In genomic region chr1:183278736-183279591, GRCh38 we compare ENCODE assay signal across 8 cellular contexts.
DNase-seq lines count a peak whose midpoint lies in the region; ATAC-seq and TF ChIP-seq lines count a peak whose summit lies in the region.

No MANE protein-coding gene starts in this region.

- H3K9me3 ChIP-seq in Panc1 (ENCODE audit: control insufficient read depth, insufficient read depth, low read depth, low read length) = no peaks in the 10 kb centered on the region
- H3K9me3 ChIP-seq in sigmoid colon = no peaks in the 10 kb centered on the region
- no peaks in the 10 kb centered on the region for H3K9me3 ChIP-seq in aorta (ENCODE audit: control insufficient read depth, low read length)

- DNase-seq in H7 (peak; percentile 51), Panc1 (ENCODE audit: low read depth, low spot score) (no peak), fibroblast of gingiva (ENCODE audit: low read depth) (peak; percentile 63), sigmoid colon (no peak), NCI-H1105 treated with DMSO at 0.1 percent for 48 hours (lab: John Stamatoyannopoulos, UW) (no peak), aorta (no peak), GDM1 (lab: John Stamatoyannopoulos, UW) (no peak)

- H3K4me3 ChIP-seq in H7 (ENCODE audit: insufficient read depth, low read depth, low read length) (no peak overlapping the region), Panc1 (ENCODE audit: low read depth in 2 of 2, low read length in 2 of 2) (no peak overlapping the region), sigmoid colon (no peak overlapping the region), aorta (ENCODE audit: low read length in 2 of 2) (no peak overlapping the region)

- H3K36me3 ChIP-seq in H7 (replicated peaks; ENCODE audit: control insufficient read depth, insufficient read depth, low read length) (no peaks in the 10 kb centered on the region), Panc1 (ENCODE audit: control insufficient read depth, insufficient read depth, low read length) (no peaks in the 10 kb centered on the region), sigmoid colon (no peaks in the 10 kb centered on the region), aorta (ENCODE audit: control insufficient read depth in 1 of 2, insufficient read depth in 2 of 2, low read length in 1 of 2) (no peaks in the 10 kb centered on the region)

- in situ Hi-C loops in Panc1 (cut with HindIII; ENCODE audit: low pct_unique_long_range_greater_than_20kb, low sequenced_read_pairs) = no loop called here

- ATAC-seq in Panc1 = peak; percentile 19; the same call in 1 of the 2 replicates
- no peak for ATAC-seq in aorta (ENCODE audit: low FRiP score)
- ATAC-seq in GM18519 (IDR thresholded peaks at IDR 0.05; ENCODE audit: low FRiP score, unreplicated experiment) = no peak

- 82 to 85% methylated on average over 12 of the region's 12 CpGs for WGBS in sigmoid colon, 2 donors
- 73 to 78% methylated on average over 12 of the region's 12 CpGs for WGBS in aorta, 2 donors

- H3K4me1 ChIP-seq in Panc1 (ENCODE audit: control insufficient read depth, insufficient read depth, low read length) (no peaks in the 10 kb centered on the region; the same call in 1 of the 2 replicates), sigmoid colon (peaks cover 0 to 52% (median 42%) of the 10 kb centered on the region in 4 donors), aorta (ENCODE audit: control insufficient read depth in 1 of 2, insufficient read depth in 2 of 2, low read length in 2 of 2) (peaks cover 0 to 2% of the 10 kb centered on the region in 2 donors)

- TF ChIP-seq CTCF in Panc1 (IDR thresholded peaks at IDR 0.05) (no peak), sigmoid colon (IDR thresholded peaks at IDR 0.05) (no peak)

- TF ChIP-seq POLR2A in sigmoid colon (IDR thresholded peaks at IDR 0.05) = no peak

- intact Hi-C loops in Panc1 (cut with micrococcal nuclease; ENCODE audit: unreplicated experiment) = no loop called here
- intact Hi-C loops in sigmoid colon (cut with DNase I) = loop anchor here (2.0 kb wide), 1 partner anchor 316 kb away; no protein-coding TSS in a partner anchor
- intact Hi-C loops in aorta (cut with DNase I) = loop anchor here in 1 of 2 donors (10.0 kb wide), 1 partner anchor 276 kb away; no protein-coding TSS in a partner anchor

- no peak for TF ChIP-seq EP300 in sigmoid colon (IDR thresholded peaks at IDR 0.05)

- H3K27me3 ChIP-seq in H7 (ENCODE audit: control insufficient read depth, insufficient read depth, low read length) (no peaks in the 10 kb centered on the region), Panc1 (ENCODE audit: control insufficient read depth, insufficient read depth, low read length) (no peaks in the 10 kb centered on the region), sigmoid colon (no peaks in the 10 kb centered on the region), aorta (ENCODE audit: control insufficient read depth in 1 of 2, insufficient read depth in 2 of 2, low read length in 1 of 2) (no peaks in the 10 kb centered on the region)

- peak overlapping the region; percentile 34 for H3K27ac ChIP-seq in Panc1 (ENCODE audit: low read length)
- peak overlapping the region; percentile 37 to 77 (median 69) for H3K27ac ChIP-seq in sigmoid colon
- no peak overlapping the region for H3K27ac ChIP-seq in aorta (ENCODE audit: low read depth in 1 of 2, low read length in 2 of 2)

- CTCF ChIA-PET in Panc1 (lab: Charles Lee) = no interaction called here

- BruUV-seq in Panc1 (replicated peaks; lab: Mats Ljungman, UMichigan) = no TSS peak

- POLR2A ChIA-PET in Panc1 (lab: Charles Lee) = no interaction called here

Comparison
In these comparisons a context has a peak if more than half of its experiments do, and no peak if none do; other contexts are left out.
1. DNase-seq: peak in H7 (single experiment) and fibroblast of gingiva (single experiment); none in Panc1 (single experiment), sigmoid colon (single experiment), NCI-H1105 treated with DMSO at 0.1 percent for 48 hours (single experiment), aorta (0 of 2) and GDM1 (single experiment).
2. H3K27ac ChIP-seq: peak in Panc1 (single experiment) and sigmoid colon (4 of 4); none in aorta (0 of 2).